8 cellular contexts compared by ENCODE assay signal in genomic region chr20:43691928-43692524, GRCh38. TPM values are rescaled to one million over a fixed set of nuclear protein-coding genes. Genes with fewer than 3 reads are reported as not detected.
DNase-seq lines count a peak whose midpoint lies in the region; ATAC-seq and TF ChIP-seq lines count a peak whose summit lies in the region.

No MANE protein-coding gene starts in this region.

- H3K4me1 ChIP-seq in PC-3 (ENCODE audit: insufficient read depth, low read length), result no peaks in the 10 kb centered on the region
- H3K4me1 ChIP-seq in left ventricle myocardium inferior, result no peaks in the 10 kb centered on the region

- no peaks in the 10 kb centered on the region for H3K27me3 Mint-ChIP-seq in activated T-cell treated with anti-CD3 and anti-CD28 coated beads, Interleukin-2, amount 50 U/mL, for 4 hours (ENCODE audit: low read depth)

- no peaks in the 10 kb centered on the region for H3K9me3 ChIP-seq in PC-3 (ENCODE audit: low read length)
- H3K9me3 ChIP-seq in left ventricle myocardium inferior (replicated peaks), result no peaks in the 10 kb centered on the region

- H3F3A ChIP-seq in PC-3 (ENCODE audit: low read length, unreplicated experiment), result no peaks in the 10 kb centered on the region

- no peak overlapping the region for H3K4me2 ChIP-seq in PC-3 (ENCODE audit: low read length)

- no peak overlapping the region for H3K9ac ChIP-seq in PC-3 (ENCODE audit: low read length)

- POLR2A ChIA-PET in PC-3 (lab: Charles Lee; ENCODE audit: unreplicated experiment), result no interaction called here

- H3K79me2 ChIP-seq in PC-3 (ENCODE audit: low read length), result no peaks in the 10 kb centered on the region

- CTCF ChIA-PET in PC-3 (lab: Charles Lee), result interaction anchor here (0.6 to 1.5 kb wide), 3 partner anchors 154 to 250 kb away, joined by 5 to 11 read pairs (median 9); no protein-coding TSS in a partner anchor

- H3K27ac ChIP-seq in PC-3 (ENCODE audit: low read length) (no peak overlapping the region), left ventricle myocardium inferior (replicated peaks) (no peak overlapping the region)

- H3K27me3 ChIP-seq in H7 (ENCODE audit: control insufficient read depth, insufficient read depth, low read length), result no peaks in the 10 kb centered on the region
- H3K27me3 ChIP-seq in PC-3 (ENCODE audit: low read length), result no peaks in the 10 kb centered on the region
- H3K27me3 ChIP-seq in left ventricle myocardium inferior (ENCODE audit: low read depth), result no peaks in the 10 kb centered on the region

- no peaks in the 10 kb centered on the region for H3K36me3 Mint-ChIP-seq in activated T-cell treated with anti-CD3 and anti-CD28 coated beads, Interleukin-2, amount 50 U/mL, for 4 hours (ENCODE audit: insufficient read depth)

- BruUV-seq in PC-3 (replicated peaks; lab: Mats Ljungman, UMichigan), result no TSS peak

- H3K4me3 ChIP-seq in H7 (ENCODE audit: insufficient read depth, low read depth, low read length) (no peak overlapping the region), PC-3 (ENCODE audit: low read length) (no peak overlapping the region), left ventricle myocardium inferior (no peak overlapping the region)

- ATAC-seq in PC-3 (peak; percentile 80), HG03378 (IDR thresholded peaks at IDR 0.05; ENCODE audit: unreplicated experiment) (no peak)
- ATAC-seq in activated T-cell treated with anti-CD3 and anti-CD28 coated beads, Interleukin-2, amount 50 U/mL, for 4 hours, result peak; percentile 53 to 54

- H3K36me3 ChIP-seq in H7 (replicated peaks; ENCODE audit: control insufficient read depth, insufficient read depth, low read length) (peaks cover 14% of the 10 kb centered on the region), PC-3 (ENCODE audit: low read depth, low read length) (peaks cover 33% of the 10 kb centered on the region), left ventricle myocardium inferior (no peaks in the 10 kb centered on the region)

- TF ChIP-seq CTCF in PC-3 (conservative IDR thresholded peaks at IDR 0.05; ENCODE audit: low read depth, low read length), result peak; percentile 87
- peak; percentile 50 for TF ChIP-seq CTCF in left ventricle myocardium inferior (IDR thresholded peaks at IDR 0.05; ENCODE audit: borderline replicate concordance)

- no peaks in the 10 kb centered on the region for H3K9me3 Mint-ChIP-seq in activated T-cell treated with anti-CD3 and anti-CD28 coated beads, Interleukin-2, amount 50 U/mL, for 4 hours

- H3K4me3 Mint-ChIP-seq in activated T-cell treated with anti-CD3 and anti-CD28 coated beads, Interleukin-2, amount 50 U/mL, for 4 hours, result no peak overlapping the region

- no peak overlapping the region for H2AFZ ChIP-seq in PC-3 (ENCODE audit: low read length)

- no peaks in the 10 kb centered on the region for H4K20me1 ChIP-seq in PC-3 (ENCODE audit: low read length)

- DNase-seq in COR-L47 (lab: John Stamatoyannopoulos, UW), result peak; percentile 18
- peak; percentile 81 for DNase-seq in H7
- peak; percentile 65 for DNase-seq in PC-3
- peak; percentile 45 for DNase-seq in activated T-cell treated with anti-CD3 and anti-CD28 coated beads, Interleukin-2, amount 50 U/mL, for 4 hours
- DNase-seq in left ventricle myocardium inferior, result no peak
- peak; percentile 68 for DNase-seq in stimulated activated CD4-positive, alpha-beta T cell treated with anti-CD3 and anti-CD28 coated beads, Interleukin-4, amount 100 ng/mL, for 24 hours
- DNase-seq in posterior vena cava (ENCODE audit: low spot score), result no peak

- peaks cover 2% of the 10 kb centered on the region for H3K4me1 Mint-ChIP-seq in activated T-cell treated with anti-CD3 and anti-CD28 coated beads, Interleukin-2, amount 50 U/mL, for 4 hours (ENCODE audit: low read depth)

- no peaks in the 10 kb centered on the region for H3K9me2 ChIP-seq in PC-3 (replicated peaks; ENCODE audit: low read length)

- intact Hi-C loops in PC-3 (cut with micrococcal nuclease), result loop anchor here (1.0 kb wide), 2 partner anchors 154 to 243 kb away; no protein-coding TSS in a partner anchor
- intact Hi-C loops in left ventricle myocardium inferior (cut with micrococcal nuclease), result no loop called here
- intact Hi-C loops in posterior vena cava (cut with DNase I), result no loop called here

RNA-seq across cellular contexts. Expression of gene MYBL2, which starts 25.1 kb away (rescaled TPM):
- 76.2 and 111 TPM in 2 replicates for total RNA-seq in H7 (2014; rRNA removed; shearing (Covaris generic))
- total RNA-seq in PC-3 (2014; rRNA removed), result 95.9 and 103 TPM in 2 replicates
- 10 to 100 TPM; 19.8 to 26.2 (median 23.0) TPM for total RNA-seq in activated T-cell treated with anti-CD3 and anti-CD28 coated beads, Interleukin-2, amount 50 U/mL, for 4 hours
- total RNA-seq in left ventricle myocardium inferior, result 0.44 TPM
- under 1 TPM; 0.24 to 0.60 TPM for total RNA-seq in posterior vena cava

RNA-seq across cellular contexts. Expression of gene GTSF1L, which starts 34.8 kb away (rescaled TPM):
- total RNA-seq in H7 (2014; rRNA removed; shearing (Covaris generic)), result not detected in 2 replicates
- total RNA-seq in PC-3 (2014; rRNA removed) (0.52 TPM in 1 of 2 replicates, not detected in the other), left ventricle myocardium inferior (not detected), posterior vena cava (not detected)
- not detected for total RNA-seq in activated T-cell treated with anti-CD3 and anti-CD28 coated beads, Interleukin-2, amount 50 U/mL, for 4 hours

Comparison
In these comparisons a context has a peak if more than half of its experiments do, and no peak if none do; other contexts are left out.
1. DNase-seq: peak in COR-L47 (single experiment), H7 (single experiment), PC-3 (single experiment), activated T-cell treated with anti-CD3 and anti-CD28 coated beads, Interleukin-2, amount 50 U/mL, for 4 hours (single experiment) and stimulated activated CD4-positive, alpha-beta T cell treated with anti-CD3 and anti-CD28 coated beads, Interleukin-4, amount 100 ng/mL, for 24 hours (single experiment); none in left ventricle myocardium inferior (single experiment) and posterior vena cava (single experiment).
2. RNA of gene MYBL2, which starts 25.1 kb away (total RNA-seq): 76.2 to 111 TPM in H7, 95.9 to 103 TPM in PC-3 and 19.8 to 26.2 TPM in activated T-cell treated with anti-CD3 and anti-CD28 coated beads, Interleukin-2, amount 50 U/mL, for 4 hours; 0.24 to 0.60 TPM in posterior vena cava and 0.44 TPM in left ventricle myocardium inferior (single experiment); every median in the first group is over 10 times any median in the second.